ENCODE assay signal across 33 cellular contexts in the genomic region with DNA sequence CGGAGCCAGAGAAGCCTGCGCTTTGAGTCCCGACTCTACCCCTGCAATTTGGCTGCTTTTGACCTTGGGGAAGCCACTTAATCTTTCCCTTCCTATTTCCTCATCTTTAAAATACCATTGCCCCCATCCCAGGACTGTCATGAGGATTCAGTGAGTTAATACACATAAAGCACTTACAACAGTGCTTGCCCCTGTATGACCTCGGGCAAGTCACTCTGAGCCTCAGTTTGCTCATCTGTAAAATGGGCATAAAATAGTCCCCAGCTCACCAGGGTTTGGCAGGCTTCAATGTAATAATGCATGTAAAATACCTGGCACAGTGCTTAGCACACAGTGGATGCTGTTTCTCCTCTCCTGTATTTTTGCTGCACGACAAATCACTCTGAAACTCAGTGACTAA.
"Had no signal": no experiment of that assay in that cellular context is flagged by ENCODE, and none has a peak within 500 bp of the region (broad histone marks: within the 10 kb centered on the region; RNA-seq: fewer than 3 reads in every experiment).

No MANE protein-coding gene starts in this region.

- H3K27me3 ChIP-seq: adrenal gland, body of pancreas, brain microvascular endothelial cell, breast epithelium had no signal

- ATAC-seq: activated CD8-positive, alpha-beta T cell treated with anti-CD3 and anti-CD28 coated beads for 36 hours; activated naive CD4-positive, alpha-beta T cell treated with anti-CD3 and anti-CD28 coated beads, Interleukin-2, amount 50 U/mL, for 72 hours; activated T-cell treated with anti-CD3 and anti-CD28 coated beads, Interleukin-2, amount 50 U/mL, for 4 hours; activated T-cell treated with anti-CD3 and anti-CD28 coated beads, Interleukin-2, amount 50 U/mL, for 72 hours; activated T-helper 17 cell treated with anti-CD3 and anti-CD28 coated beads, Interleukin-2, amount 50 U/mL, for 72 hours; body of pancreas had no signal

- H3K27ac ChIP-seq: adrenal gland, body of pancreas, brain microvascular endothelial cell, breast epithelium, VCaP had no signal

- H3K4me3 ChIP-seq: adrenal gland, body of pancreas, breast epithelium had no signal

- H3K4me1 ChIP-seq: adrenal gland, body of pancreas, breast epithelium had no signal

- FAIRE-seq: astrocyte, TTC549 had no signal

- H3K9me3 ChIP-seq: adrenal gland, body of pancreas, breast epithelium had no signal

- H3K36me3 ChIP-seq: adrenal gland, brain microvascular endothelial cell, breast epithelium had no signal

- DNase-seq: activated B cell treated with CpG ODN at 0.5 μM for 24 hours; activated CD4-positive, alpha-beta memory T cell treated with anti-CD3 and anti-CD28 coated beads for 36 hours; activated CD4-positive, alpha-beta T cell treated with anti-CD3 and anti-CD28 coated beads for 4 hours; activated CD4-positive, alpha-beta T cell treated with anti-CD3 and anti-CD28 coated beads, Interleukin-2, amount 10 ng/mL, durations not matched to agents 24 days and 14 days; activated CD4-positive, alpha-beta T cell treated with anti-CD3 and anti-CD28 coated beads, Interleukin-2, amount 50 U/mL, for 1 hour; activated CD4-positive, alpha-beta T cell treated with anti-CD3 and anti-CD28 coated beads, Interleukin-2, amount 50 U/mL, for 4 hours; activated CD4-positive, CD25-positive, alpha-beta regulatory T cell treated with anti-CD3 and anti-CD28 coated beads, Interleukin-2, amount 50 U/mL, for 72 hours; activated CD8-positive, alpha-beta memory T cell treated with anti-CD3 and anti-CD28 coated beads, Interleukin-2, amount 50 U/mL, for 4 hours; activated CD8-positive, alpha-beta T cell treated with anti-CD3 and anti-CD28 coated beads for 36 hours; activated effector memory CD4-positive, alpha-beta T cell treated with anti-CD3 and anti-CD28 coated beads, Interleukin-2, amount 50 U/mL, for 16 hours; activated gamma-delta T cell treated with Interleukin-2 at 50 U/mL for 16 hours; activated naive CD4-positive, alpha-beta T cell; activated naive CD4-positive, alpha-beta T cell treated with anti-CD3 and anti-CD28 coated beads for 36 hours; activated naive CD4-positive, alpha-beta T cell treated with anti-CD3 and anti-CD28 coated beads, Interleukin-2, amount 50 U/mL, for 16 hours; activated naive CD8-positive, alpha-beta T cell treated with anti-CD3 and anti-CD28 coated beads for 36 hours; activated T-cell treated with anti-CD3 and anti-CD28 coated beads for 4 hours; activated T-cell treated with anti-CD3 and anti-CD28 coated beads, Interleukin-2, amount 50 U/mL, for 1 hour; activated T-cell treated with anti-CD3 and anti-CD28 coated beads, Interleukin-2, amount 50 U/mL, for 4 hours; activated T-cell treated with anti-CD3 and anti-CD28 coated beads, Interleukin-2, amount 50 U/mL, for 72 hours; adrenal gland; amniotic stem cell; aorta; body of pancreas; brain microvascular endothelial cell; central memory CD4-positive, alpha-beta T cell; T-helper 2 cell; T-helper 9 cell had no signal
